1 cellular context compared by ENCODE assay signal in the genomic region with DNA sequence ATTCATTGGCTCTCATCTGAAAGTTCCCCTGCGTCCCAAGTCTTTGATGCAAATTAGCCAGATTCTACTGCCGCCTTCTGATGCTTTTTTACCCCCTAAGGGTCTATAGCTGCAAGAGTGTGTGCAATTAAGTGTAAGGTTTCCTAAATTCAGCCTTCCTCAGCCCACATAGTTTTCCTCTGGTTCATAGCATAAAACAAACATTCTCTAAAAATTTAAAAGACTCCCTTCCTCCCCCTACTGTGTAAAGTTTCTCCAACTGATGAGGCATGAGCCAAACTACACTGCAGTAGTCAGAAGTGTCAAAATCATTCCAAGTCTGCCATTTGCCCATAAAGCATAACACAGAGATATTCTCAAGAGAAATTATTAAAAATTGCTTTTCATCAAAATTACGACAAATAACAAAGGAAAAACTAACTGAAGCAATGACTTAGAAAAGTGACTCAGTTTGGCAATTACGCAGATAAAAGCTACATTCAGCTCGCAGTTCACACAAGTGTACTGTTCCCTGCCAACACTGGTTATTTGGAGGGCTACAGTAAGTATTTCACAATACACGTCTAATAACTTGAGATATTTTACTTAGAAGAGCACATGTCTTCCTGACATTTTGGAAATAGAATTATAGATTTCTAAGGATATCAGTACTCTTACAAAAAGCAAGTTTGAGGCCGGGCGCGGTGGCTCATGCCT.
TF ChIP-seq lines count a peak whose summit lies in the region.

No MANE protein-coding gene starts in this region.

TF ChIP-seq in HepG2, 621 proteins besides CTCF, POLR2A, EP300 and RAD21:
- TF ChIP-seq CEBPB (IDR thresholded peaks at IDR 0.05; ENCODE audit: borderline replicate concordance, low read depth, low read length) (peak; percentile 38; the same call in 1 of the 2 replicates), PLSCR1 (CRISPR knock-in tag; IDR thresholded peaks at IDR 0.05; ENCODE audit: borderline replicate concordance) (no peak)
